2 cellular contexts compared by ENCODE assay signal in the genomic region with DNA sequence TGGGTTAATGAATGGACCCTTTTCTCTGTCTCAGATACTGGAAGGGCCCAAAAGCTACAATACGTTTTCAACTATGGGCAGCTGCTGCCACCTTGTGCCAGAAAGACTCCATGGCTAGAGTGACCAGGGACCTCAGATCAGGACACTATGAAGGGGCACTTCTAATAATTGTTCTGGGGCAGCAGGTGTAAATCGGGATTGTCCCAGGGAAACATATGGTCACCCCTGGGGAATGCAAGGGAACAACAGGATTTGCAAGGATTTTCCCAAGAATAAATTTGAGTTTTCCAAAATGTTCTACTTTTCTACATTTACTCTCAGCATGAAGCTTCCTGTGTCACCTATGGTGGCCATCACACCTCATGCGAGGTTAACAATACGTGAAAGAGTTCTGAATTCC.
A peak's percentile ranks its signal among the peaks of the same experiment; 100 is the strongest.
TF ChIP-seq lines count a peak whose summit lies in the region.

No MANE protein-coding gene starts in this region.

TF ChIP-seq in HEK293, 187 proteins besides CTCF, POLR2A, EP300 and RAD21:
- no peak for TF ChIP-seq ZFP41 (tag by site-specific recombination; IDR thresholded peaks at IDR 0.05; ENCODE audit: borderline replicate concordance)
- peak; percentile 89 for TF ChIP-seq ZNF654 (tag by site-specific recombination; IDR thresholded peaks at IDR 0.05; ENCODE audit: low read depth)

TF ChIP-seq in HepG2, 621 proteins besides CTCF, POLR2A, EP300 and RAD21:
- TF ChIP-seq STAG1 (CRISPR knock-in tag; IDR thresholded peaks at IDR 0.05): peak; percentile 95
- TF ChIP-seq, protein P1, sequence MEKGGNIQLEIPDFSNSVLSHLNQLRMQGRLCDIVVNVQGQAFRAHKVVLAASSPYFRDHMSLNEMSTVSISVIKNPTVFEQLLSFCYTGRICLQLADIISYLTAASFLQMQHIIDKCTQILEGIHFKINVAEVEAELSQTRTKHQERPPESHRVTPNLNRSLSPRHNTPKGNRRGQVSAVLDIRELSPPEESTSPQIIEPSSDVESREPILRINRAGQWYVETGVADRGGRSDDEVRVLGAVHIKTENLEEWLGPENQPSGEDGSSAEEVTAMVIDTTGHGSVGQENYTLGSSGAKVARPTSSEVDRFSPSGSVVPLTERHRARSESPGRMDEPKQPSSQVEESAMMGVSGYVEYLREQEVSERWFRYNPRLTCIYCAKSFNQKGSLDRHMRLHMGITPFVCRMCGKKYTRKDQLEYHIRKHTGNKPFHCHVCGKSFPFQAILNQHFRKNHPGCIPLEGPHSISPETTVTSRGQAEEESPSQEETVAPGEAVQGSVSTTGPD (CRISPR knock-in tag; IDR thresholded peaks at IDR 0.05): no peak
- no peak for TF ChIP-seq MTF1 (CRISPR knock-in tag; IDR thresholded peaks at IDR 0.05)
- 0 out of 2 replicates have a peak, but pooled peaks have one; percentile 39 for TF ChIP-seq HOXA5 (CRISPR knock-in tag; IDR thresholded peaks at IDR 0.05)
- no peak for TF ChIP-seq FOXA1 (IDR thresholded peaks at IDR 0.05)
- TF ChIP-seq FOXA1 (CRISPR knock-in tag; IDR thresholded peaks at IDR 0.05): no peak
- TF ChIP-seq XRCC5 (optimal IDR thresholded peaks at IDR 0.05; ENCODE audit: low read length): peak; percentile 47
- TF ChIP-seq SALL1 (CRISPR knock-in tag; IDR thresholded peaks at IDR 0.05): peak; percentile 18; the same call in 1 of the 2 replicates
- TF ChIP-seq YEATS4 (CRISPR knock-in tag; IDR thresholded peaks at IDR 0.05; ENCODE audit: borderline replicate concordance): no peak
- TF ChIP-seq SMC3 (IDR thresholded peaks at IDR 0.05; ENCODE audit: low read length): peak; percentile 89
